24 cellular contexts compared by ENCODE assay signal in genomic region chr7:6030988-6031387, GRCh38. TPM values are rescaled to one million over a fixed set of nuclear protein-coding genes. Genes with fewer than 3 reads are reported as not detected.
DNase-seq lines count a peak whose midpoint lies in the region; ATAC-seq, FAIRE-seq and TF ChIP-seq lines count a peak whose summit lies in the region.
"Had no signal": no experiment of that assay in that cellular context is flagged by ENCODE, and none has a peak within 500 bp of the region (broad histone marks: within the 10 kb centered on the region; RNA-seq: fewer than 3 reads in every experiment).

TSS of gene ANKRD61 (plus strand) at chr7:6031376. CDS start at chr7:6031376, 0 bp downstream.

- POLR2A ChIA-PET in activated CD4-positive, alpha-beta T cell treated with anti-CD3 and anti-CD28 coated beads for 36 hours (lab: Charles Lee): no interaction called here
- POLR2A ChIA-PET in CD4-positive, alpha-beta T cell (lab: Charles Lee): no interaction called here
- POLR2A ChIA-PET in activated CD4-positive, alpha-beta memory T cell treated with anti-CD3 and anti-CD28 coated beads for 36 hours (lab: Charles Lee): no interaction called here
- POLR2A ChIA-PET in endothelial cell of umbilical vein (lab: Charles Lee): no interaction called here

- no peak for ATAC-seq in activated CD4-positive, alpha-beta T cell treated with anti-CD3 and anti-CD28 coated beads for 36 hours
- no peak for ATAC-seq in CD4-positive, alpha-beta T cell (ENCODE audit: poor library complexity)
- ATAC-seq: mucosa of descending colon, SK-N-SH treated with all-trans-retinoic acid at 6 μM for 48 hours had no signal

- H3K36me3 Mint-ChIP-seq in activated CD4-positive, alpha-beta T cell treated with anti-CD3 and anti-CD28 coated beads for 36 hours (ENCODE audit: low read depth): peaks cover 43% of the 10 kb centered on the region
- H3K36me3 Mint-ChIP-seq in CD4-positive, alpha-beta T cell (ENCODE audit: low read depth): peaks cover 83% of the 10 kb centered on the region
- H3K36me3 Mint-ChIP-seq in activated CD4-positive, alpha-beta memory T cell treated with anti-CD3 and anti-CD28 coated beads for 36 hours: peaks cover 44% of the 10 kb centered on the region

- TF ChIP-seq CTCF in CD4-positive, alpha-beta T cell (IDR thresholded peaks at IDR 0.05): no peak
- TF ChIP-seq CTCF in endothelial cell of umbilical vein (IDR thresholded peaks at IDR 0.05; ENCODE audit: extremely low read depth in 1 of 2, insufficient read depth in 1 of 2, low read depth in 1 of 2, low read length in 2 of 2): no peak
- TF ChIP-seq CTCF in ovary (IDR thresholded peaks at IDR 0.05): no peak
- no peak for TF ChIP-seq CTCF in tibial artery (IDR thresholded peaks at IDR 0.05)

- 67 to 98% (median 88%) methylated on average over 2 of the region's 2 CpGs for WGBS in ovary, 3 donors

- CTCF ChIA-PET in activated CD4-positive, alpha-beta T cell treated with anti-CD3 and anti-CD28 coated beads for 36 hours (lab: Charles Lee): no interaction called here
- CTCF ChIA-PET in CD4-positive, alpha-beta T cell (lab: Charles Lee): no interaction called here
- CTCF ChIA-PET in activated CD4-positive, alpha-beta memory T cell treated with anti-CD3 and anti-CD28 coated beads for 36 hours (lab: Charles Lee): no interaction called here
- CTCF ChIA-PET in endothelial cell of umbilical vein (lab: Charles Lee): interaction anchor here (1.3 kb wide), 1 partner anchor 76 kb away, joined by 3 read pairs; no protein-coding TSS in a partner anchor

- H3K9me3 Mint-ChIP-seq in activated CD4-positive, alpha-beta T cell treated with anti-CD3 and anti-CD28 coated beads for 36 hours (ENCODE audit: low read depth): no peaks in the 10 kb centered on the region
- no peaks in the 10 kb centered on the region for H3K9me3 Mint-ChIP-seq in CD4-positive, alpha-beta T cell
- H3K9me3 Mint-ChIP-seq in activated CD4-positive, alpha-beta memory T cell treated with anti-CD3 and anti-CD28 coated beads for 36 hours: no peaks in the 10 kb centered on the region

- no peak within 1 kb of the TSS for H3K27ac ChIP-seq in CD4-positive, alpha-beta T cell (ENCODE audit: low read depth, low read length)
- no peak within 1 kb of the TSS for H3K27ac ChIP-seq in endothelial cell of umbilical vein (ENCODE audit: insufficient read depth, low read depth, low read length)
- no peak within 1 kb of the TSS for H3K27ac ChIP-seq in ovary
- no peak within 1 kb of the TSS for H3K27ac ChIP-seq in tibial artery
- H3K27ac ChIP-seq: BLaER1, hepatocyte had no signal

- H4K20me1 ChIP-seq in endothelial cell of umbilical vein (replicated peaks; ENCODE audit: control insufficient read depth, extremely low read depth, insufficient read depth, low read length): no peaks in the 10 kb centered on the region

- H3K9me1 ChIP-seq in endothelial cell of umbilical vein (replicated peaks; ENCODE audit: control insufficient read depth, extremely low read depth, insufficient read depth, low read length): no peaks in the 10 kb centered on the region

- H3K36me3 ChIP-seq in endothelial cell of umbilical vein (ENCODE audit: control insufficient read depth in 2 of 2, extremely low read depth in 1 of 2, insufficient read depth in 2 of 2, low read length in 2 of 2) (peaks cover 13 to 21% of the 10 kb centered on the region in 2 experiments), ovary (no peaks in the 10 kb centered on the region), tibial artery (peaks cover 67 to 97% (median 67%) of the 10 kb centered on the region in 3 donors)

- TF ChIP-seq EP300 in ovary (IDR thresholded peaks at IDR 0.05): no peak

- no peaks in the 10 kb centered on the region for H3K27me3 ChIP-seq in CD4-positive, alpha-beta T cell (ENCODE audit: control insufficient read depth, insufficient read depth, low read length)
- H3K27me3 ChIP-seq in endothelial cell of umbilical vein (ENCODE audit: control insufficient read depth in 2 of 2, insufficient read depth in 2 of 2, low read length in 2 of 2) (no peaks in the 10 kb centered on the region), ovary (no peaks in the 10 kb centered on the region), tibial artery (no peaks in the 10 kb centered on the region)
- H3K27me3 ChIP-seq: BLaER1, hepatocyte had no signal

- peaks cover 3% of the 10 kb centered on the region for H3K4me1 ChIP-seq in endothelial cell of umbilical vein (ENCODE audit: control insufficient read depth, extremely low read depth, insufficient read depth, low read length)
- H3K4me1 ChIP-seq in ovary (ENCODE audit: insufficient read depth): no peaks in the 10 kb centered on the region
- no peaks in the 10 kb centered on the region for H3K4me1 ChIP-seq in tibial artery

- dilution Hi-C loops in endothelial cell of umbilical vein (cut with MboI; ENCODE audit: extremely low pct_ligation_motif_present, low sequenced_read_pairs): no loop called here

- H2AFZ ChIP-seq in endothelial cell of umbilical vein (ENCODE audit: low read depth, low read length): no peak within 1 kb of the TSS
- H2AFZ ChIP-seq: hepatocyte had no signal

- TF ChIP-seq POLR2A in endothelial cell of umbilical vein (IDR thresholded peaks at IDR 0.05; ENCODE audit: low read depth, low read length): no peak
- TF ChIP-seq POLR2A in ovary (IDR thresholded peaks at IDR 0.05): no peak

- no peak within 1 kb of the TSS for H3K4me2 ChIP-seq in endothelial cell of umbilical vein (ENCODE audit: insufficient read depth, low read length)
- H3K4me2 ChIP-seq: BLaER1, hepatocyte had no signal

- H3K27ac Mint-ChIP-seq in activated CD4-positive, alpha-beta T cell treated with anti-CD3 and anti-CD28 coated beads for 36 hours: peak within 1 kb of the TSS; percentile 18
- H3K27ac Mint-ChIP-seq in CD4-positive, alpha-beta T cell: peak within 1 kb of the TSS; percentile 38
- peak within 1 kb of the TSS; percentile 44 for H3K27ac Mint-ChIP-seq in activated CD4-positive, alpha-beta memory T cell treated with anti-CD3 and anti-CD28 coated beads for 36 hours

- H3K9me3 ChIP-seq in CD4-positive, alpha-beta T cell (ENCODE audit: control insufficient read depth, low read length): no peaks in the 10 kb centered on the region
- no peaks in the 10 kb centered on the region for H3K9me3 ChIP-seq in endothelial cell of umbilical vein (replicated peaks; ENCODE audit: control insufficient read depth, insufficient read depth, low read length)
- H3K9me3 ChIP-seq in ovary: no peaks in the 10 kb centered on the region
- H3K9me3 ChIP-seq in tibial artery: no peaks in the 10 kb centered on the region
- H3K9me3 ChIP-seq: BLaER1, mucosa of descending colon had no signal

- H3K4me3 Mint-ChIP-seq in activated CD4-positive, alpha-beta T cell treated with anti-CD3 and anti-CD28 coated beads for 36 hours: no peak within 1 kb of the TSS
- no peak within 1 kb of the TSS for H3K4me3 Mint-ChIP-seq in CD4-positive, alpha-beta T cell
- no peak within 1 kb of the TSS for H3K4me3 Mint-ChIP-seq in activated CD4-positive, alpha-beta memory T cell treated with anti-CD3 and anti-CD28 coated beads for 36 hours

- DNase-seq in activated CD4-positive, alpha-beta T cell treated with anti-CD3 and anti-CD28 coated beads for 36 hours: no peak
- DNase-seq in activated CD4-positive, alpha-beta T cell treated with anti-CD3 and anti-CD28 coated beads for 48 hours: no peak
- DNase-seq in CD4-positive, alpha-beta T cell: no peak
- DNase-seq in activated CD4-positive, alpha-beta memory T cell treated with anti-CD3 and anti-CD28 coated beads for 36 hours: no peak
- DNase-seq in endothelial cell of umbilical vein (ENCODE audit: low read depth, low spot score) (no peak), ovary (no peak), NCI-H1694 treated with DMSO at 0.1 percent for 48 hours (lab: John Stamatoyannopoulos, UW) (no peak), tibial artery (no peak)
- DNase-seq: activated CD4-positive, alpha-beta T cell treated with anti-CD3 and anti-CD28 coated beads for 4 hours; DMS 273 treated with DMSO at 0.1 percent for 48 hours; erythroblast; foreskin melanocyte; mucosa of descending colon; NCI-H1105 treated with DMSO at 0.1 percent for 48 hours; NCI-H2107; NCI-H524; stimulated activated CD4-positive, alpha-beta T cell treated with anti-CD3 and anti-CD28 coated beads, Interleukin-4, amount 100 ng/mL, for 24 hours had no signal

- H3K79me2 ChIP-seq in endothelial cell of umbilical vein (ENCODE audit: control insufficient read depth, insufficient read depth, low read length): no peaks in the 10 kb centered on the region

- FAIRE-seq in endothelial cell of umbilical vein (lab: Jason Lieb, UNC): peak; percentile 43
- FAIRE-seq: islet of Langerhans had no signal

- no peak within 1 kb of the TSS for H3K9ac ChIP-seq in endothelial cell of umbilical vein (replicated peaks; ENCODE audit: extremely low read depth, insufficient read depth, low read length)
- H3K9ac ChIP-seq: BLaER1 had no signal

- H3K4me3 ChIP-seq in endothelial cell of umbilical vein (replicated peaks in 1 of 3; ENCODE audit: insufficient read depth in 1 of 3, low read depth in 1 of 3, low read length in 3 of 3) (no peak within 1 kb of the TSS), ovary (no peak within 1 kb of the TSS), tibial artery (no peak within 1 kb of the TSS)
- H3K4me3 ChIP-seq: BLaER1, hepatocyte, mucosa of descending colon had no signal

- H3K4me1 Mint-ChIP-seq in activated CD4-positive, alpha-beta T cell treated with anti-CD3 and anti-CD28 coated beads for 36 hours: peaks cover 18% of the 10 kb centered on the region
- H3K4me1 Mint-ChIP-seq in CD4-positive, alpha-beta T cell (ENCODE audit: low read depth): peaks cover 22% of the 10 kb centered on the region
- H3K4me1 Mint-ChIP-seq in activated CD4-positive, alpha-beta memory T cell treated with anti-CD3 and anti-CD28 coated beads for 36 hours (ENCODE audit: low read depth): peaks cover 14% of the 10 kb centered on the region

- no TSS peak for BruUV-seq in endothelial cell of umbilical vein (replicated peaks; lab: Mats Ljungman, UMichigan)

- no peaks in the 10 kb centered on the region for H3K27me3 Mint-ChIP-seq in activated CD4-positive, alpha-beta T cell treated with anti-CD3 and anti-CD28 coated beads for 36 hours
- H3K27me3 Mint-ChIP-seq in CD4-positive, alpha-beta T cell: no peaks in the 10 kb centered on the region
- H3K27me3 Mint-ChIP-seq in activated CD4-positive, alpha-beta memory T cell treated with anti-CD3 and anti-CD28 coated beads for 36 hours: no peaks in the 10 kb centered on the region

- intact Hi-C loops in activated CD4-positive, alpha-beta T cell treated with anti-CD3 and anti-CD28 coated beads for 36 hours (cut with DNase I, micrococcal nuclease): no loop called here
- intact Hi-C loops in CD4-positive, alpha-beta T cell (cut with DNase I, micrococcal nuclease): no loop called here
- intact Hi-C loops in activated CD4-positive, alpha-beta memory T cell treated with anti-CD3 and anti-CD28 coated beads for 36 hours (cut with micrococcal nuclease): no loop called here
- intact Hi-C loops in endothelial cell of umbilical vein (cut with micrococcal nuclease) (no loop called here), ovary (cut with DNase I) (no loop called here), tibial artery (cut with DNase I; ENCODE audit: low total_unique reads) (no loop called here)

RNA-seq across cellular contexts. Expression of gene ANKRD61, which starts in this region (rescaled TPM):
- under 1 TPM; 0.19 to 0.32 TPM for total RNA-seq in activated CD4-positive, alpha-beta T cell treated with anti-CD3 and anti-CD28 coated beads for 36 hours
- total RNA-seq in CD4-positive, alpha-beta T cell: not detected
- total RNA-seq in activated CD4-positive, alpha-beta memory T cell treated with anti-CD3 and anti-CD28 coated beads for 36 hours: under 1 TPM; 0.17 to 0.33 TPM
- 0.35 and 0.53 TPM in 2 replicates for total RNA-seq in endothelial cell of umbilical vein
- 0.18 and 0.32 TPM in 2 replicates for polyA plus RNA-seq in endothelial cell of umbilical vein
- 0.24 and 0.30 TPM in 2 replicates for polyA plus RNA-seq in endothelial cell of umbilical vein (2011; cell fraction: cytosol; rRNA removed)
- polyA plus RNA-seq in endothelial cell of umbilical vein (2011; cell fraction: nucleus; rRNA removed): 0.57 and 0.62 TPM in 2 replicates
- polyA plus RNA-seq in endothelial cell of umbilical vein (2012): 0.60 and 1.1 TPM in 2 replicates
- 0.70 TPM in 1 of 2 replicates, not detected in the other for polyA minus RNA-seq in endothelial cell of umbilical vein
- not detected for polyA minus RNA-seq in endothelial cell of umbilical vein (2011; cell fraction: cytosol; rRNA and poly(A)+ RNA removed)
- polyA minus RNA-seq in endothelial cell of umbilical vein (2011; cell fraction: nucleus; rRNA and poly(A)+ RNA removed): not detected in 2 replicates
- total RNA-seq in ovary: 1 to 10 TPM in 1 of 7 donors, under 1 TPM in 1, not detected in 5; 0.57 to 1.5 TPM
- polyA plus RNA-seq in ovary: under 1 TPM in 1 of 2 donors, not detected in 1; 0.15 TPM
- total RNA-seq: A172, cardiac septum, hepatocyte, lower leg skin, mucosa of descending colon had no signal
